ENCODE assay signal across 8 cellular contexts in the genomic region with DNA sequence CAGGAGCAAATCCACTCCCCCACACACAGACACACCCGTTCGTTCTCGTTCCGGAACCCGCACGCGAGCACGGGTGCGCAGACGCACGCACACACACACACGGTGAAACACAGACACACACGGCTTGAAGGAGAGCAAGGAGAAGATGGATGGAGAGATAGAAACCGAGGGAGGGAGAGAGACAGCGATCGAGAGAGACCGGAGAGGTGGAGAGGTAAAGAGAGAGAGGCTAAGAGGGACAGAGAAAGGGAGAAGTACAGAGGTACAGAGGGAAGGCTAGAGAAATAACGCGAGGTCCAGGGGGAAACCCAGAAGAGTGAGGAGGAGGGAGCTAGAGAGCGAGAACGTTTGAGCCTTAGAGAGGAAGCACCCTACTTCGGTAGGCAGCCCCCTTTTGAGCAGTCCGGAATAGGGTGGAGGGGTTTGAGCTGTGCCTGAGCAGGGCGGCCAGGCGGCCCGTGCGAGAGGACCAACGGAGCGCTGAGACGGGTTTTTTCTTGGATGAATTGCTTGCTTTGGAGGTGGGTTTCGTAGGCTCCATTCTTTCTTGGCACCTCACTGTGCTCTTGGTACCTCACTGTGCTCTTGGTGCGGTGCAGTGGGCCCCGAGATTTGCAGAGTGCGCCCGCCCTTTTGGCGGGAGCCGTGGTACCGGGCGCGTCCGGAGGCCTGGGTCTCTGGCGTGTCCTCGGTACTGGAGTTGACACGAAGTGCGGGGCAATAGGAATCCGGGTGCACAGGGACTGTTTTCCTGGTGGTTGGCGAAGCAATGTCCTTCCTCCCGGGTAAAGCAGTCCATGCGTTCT.
DNase-seq lines count a peak whose midpoint lies in the region; ATAC-seq and TF ChIP-seq lines count a peak whose summit lies in the region.

No MANE protein-coding gene starts in this region.

- ATAC-seq in WTC11, result peak; percentile 52
- ATAC-seq in GM21526 (IDR thresholded peaks at IDR 0.05; ENCODE audit: low FRiP score, unreplicated experiment), result no peak

- in situ Hi-C loops in ACHN (cut with HindIII; ENCODE audit: low pct_ligation_motif_present, low pct_unique_long_range_greater_than_20kb, low sequenced_read_pairs), result no loop called here

- no peaks in the 10 kb centered on the region for H3K36me3 Mint-ChIP-seq in WTC11

- peak overlapping the region; percentile 90 for H3K4me3 Mint-ChIP-seq in WTC11

- no peak for TF ChIP-seq CTCF in GM12875 (IDR thresholded peaks at IDR 0.05; ENCODE audit: borderline replicate concordance, insufficient read depth, low read depth, low read length)
- TF ChIP-seq CTCF in WTC11 (IDR thresholded peaks at IDR 0.05), result no peak

- no peaks in the 10 kb centered on the region for H3K9me3 Mint-ChIP-seq in WTC11

- H3K27ac Mint-ChIP-seq in WTC11, result no peak overlapping the region

- H3K27me3 Mint-ChIP-seq in WTC11 (ENCODE audit: low read depth), result peaks cover 55% of the 10 kb centered on the region

- no peaks in the 10 kb centered on the region for H3K9me3 ChIP-seq in muscle layer of duodenum (ENCODE audit: control insufficient read depth in 1 of 2, low read length in 2 of 2)

- peaks cover 16% of the 10 kb centered on the region for H3K4me1 Mint-ChIP-seq in WTC11

- H3K4me3 ChIP-seq in GM12875 (ENCODE audit: low read depth, low read length) (peak overlapping the region; percentile 41), muscle layer of duodenum (ENCODE audit: low read depth in 1 of 2, low read length in 2 of 2) (peak overlapping the region; percentile 63 to 76), urinary bladder (ENCODE audit: low read depth, low read length) (peak overlapping the region; percentile 16)

- H3K36me3 ChIP-seq in muscle layer of duodenum (ENCODE audit: control insufficient read depth in 1 of 2, insufficient read depth in 2 of 2, low read length in 2 of 2) (no peaks in the 10 kb centered on the region), urinary bladder (ENCODE audit: insufficient read depth) (no peaks in the 10 kb centered on the region)

- H3K27me3 ChIP-seq in muscle layer of duodenum (ENCODE audit: low read depth, low read length), result peaks cover 52% of the 10 kb centered on the region

- DNase-seq in ACHN (peak; percentile 71), NCI-H146 treated with DMSO at 0.1 percent for 48 hours (lab: John Stamatoyannopoulos, UW; ENCODE audit: unreplicated experiment) (peak; percentile 23), WTC11 (ENCODE audit: low spot score) (peak; percentile 27), epithelial cell of prostate (ENCODE audit: low read depth, low spot score) (no peak)

- WGBS in urinary bladder, result 1% methylated on average over 49 of the region's 49 CpGs

- POLR2A ChIA-PET in WTC11 (lab: Charles Lee), result no interaction called here

- peaks cover 3 to 19% of the 10 kb centered on the region in 2 donors for H3K4me1 ChIP-seq in muscle layer of duodenum (ENCODE audit: control insufficient read depth in 1 of 2, insufficient read depth in 2 of 2, low read length in 2 of 2)
- H3K4me1 ChIP-seq in urinary bladder (ENCODE audit: insufficient read depth), result peaks cover 4% of the 10 kb centered on the region

- CTCF ChIA-PET in WTC11 (lab: Charles Lee), result interaction anchor here (0.6 kb wide), 1 partner anchor 17 kb away, joined by 3 read pairs; no protein-coding TSS in a partner anchor

- peak overlapping the region; percentile 33 for H3K27ac ChIP-seq in epithelial cell of prostate
- no peak overlapping the region for H3K27ac ChIP-seq in muscle layer of duodenum (ENCODE audit: low read length)
- H3K27ac ChIP-seq in urinary bladder (ENCODE audit: low read depth), result no peak overlapping the region

TF ChIP-seq in WTC11, 78 proteins besides CTCF, POLR2A, EP300 and RAD21:
- TF ChIP-seq, protein P1, sequence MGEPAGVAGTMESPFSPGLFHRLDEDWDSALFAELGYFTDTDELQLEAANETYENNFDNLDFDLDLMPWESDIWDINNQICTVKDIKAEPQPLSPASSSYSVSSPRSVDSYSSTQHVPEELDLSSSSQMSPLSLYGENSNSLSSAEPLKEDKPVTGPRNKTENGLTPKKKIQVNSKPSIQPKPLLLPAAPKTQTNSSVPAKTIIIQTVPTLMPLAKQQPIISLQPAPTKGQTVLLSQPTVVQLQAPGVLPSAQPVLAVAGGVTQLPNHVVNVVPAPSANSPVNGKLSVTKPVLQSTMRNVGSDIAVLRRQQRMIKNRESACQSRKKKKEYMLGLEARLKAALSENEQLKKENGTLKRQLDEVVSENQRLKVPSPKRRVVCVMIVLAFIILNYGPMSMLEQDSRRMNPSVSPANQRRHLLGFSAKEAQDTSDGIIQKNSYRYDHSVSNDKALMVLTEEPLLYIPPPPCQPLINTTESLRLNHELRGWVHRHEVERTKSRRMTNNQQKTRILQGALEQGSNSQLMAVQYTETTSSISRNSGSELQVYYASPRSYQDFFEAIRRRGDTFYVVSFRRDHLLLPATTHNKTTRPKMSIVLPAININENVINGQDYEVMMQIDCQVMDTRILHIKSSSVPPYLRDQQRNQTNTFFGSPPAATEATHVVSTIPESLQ (CRISPR knock-in tag; IDR thresholded peaks at IDR 0.05), result no peak
- TF ChIP-seq MYBL2 (CRISPR knock-in tag; IDR thresholded peaks at IDR 0.05) (no peak), FOXP1 (CRISPR knock-in tag; IDR thresholded peaks at IDR 0.05; ENCODE audit: borderline replicate concordance) (no peak), NR3C1 (CRISPR knock-in tag; conservative IDR thresholded peaks at IDR 0.05; ENCODE audit: low read depth) (no peak)
TF ChIP-seq in WTC11: peak in this region for 0.

Comparison
In these comparisons a context has a peak if more than half of its experiments do, and no peak if none do; other contexts are left out.
1. H3K4me3 ChIP-seq: peak in every context shown above with its lines; median percentile 70 in muscle layer of duodenum; 41 in GM12875; 16 in urinary bladder.